In the genomic region with DNA sequence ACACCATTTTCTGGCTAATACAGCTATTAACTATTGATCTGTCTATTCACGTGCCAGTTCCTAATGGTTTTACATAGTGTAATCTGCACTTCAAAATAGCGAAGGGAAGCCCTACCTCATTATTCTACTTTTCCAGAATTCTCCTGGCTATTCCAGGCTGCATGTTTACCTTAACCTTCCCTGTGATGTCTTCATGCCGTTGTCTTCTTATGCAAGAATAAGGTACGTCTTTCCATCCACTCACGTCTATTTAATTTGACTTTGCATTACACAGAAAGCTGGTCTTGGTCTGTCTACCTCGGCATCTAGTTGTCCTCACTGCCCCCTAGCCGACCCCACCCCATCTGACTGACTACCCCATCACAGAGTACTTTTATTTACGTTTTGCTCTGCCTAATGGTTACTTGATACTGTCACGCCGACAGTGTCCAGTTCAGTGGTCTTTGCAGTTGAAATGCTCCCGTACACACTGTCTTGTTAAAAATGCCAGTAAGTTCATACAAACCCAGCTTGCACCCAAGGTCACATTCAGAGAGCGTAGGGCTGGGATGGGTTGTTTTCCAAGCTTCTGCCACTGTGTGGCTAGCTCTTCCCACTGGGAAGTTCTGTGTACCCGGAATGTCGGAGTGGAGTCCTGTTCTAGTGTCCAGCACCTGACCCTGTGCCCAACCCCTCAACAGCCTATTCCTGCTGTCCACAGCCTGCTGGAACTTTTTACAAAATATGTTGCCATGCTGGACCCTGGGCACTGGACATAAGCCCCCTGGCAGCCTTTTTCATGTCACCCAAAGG, we compare ENCODE assay signal across 1 cellular context.
TF ChIP-seq lines count a peak whose summit lies in the region.

No MANE protein-coding gene starts in this region.

TF ChIP-seq in WTC11, 78 proteins besides CTCF, POLR2A, EP300 and RAD21 (continued from another document):
- TF ChIP-seq KAT7 (CRISPR knock-in tag; IDR thresholded peaks at IDR 0.05; ENCODE audit: borderline replicate concordance): no peak
- TF ChIP-seq FOXP1 (CRISPR knock-in tag; IDR thresholded peaks at IDR 0.05; ENCODE audit: borderline replicate concordance): no peak
- TF ChIP-seq TP53 (CRISPR knock-in tag; IDR thresholded peaks at IDR 0.05): no peak
- no peak for TF ChIP-seq ZNF263 (CRISPR knock-in tag; IDR thresholded peaks at IDR 0.05; ENCODE audit: low read depth)
- TF ChIP-seq MYBL2 (CRISPR knock-in tag; IDR thresholded peaks at IDR 0.05): no peak
- TF ChIP-seq, protein P1, sequence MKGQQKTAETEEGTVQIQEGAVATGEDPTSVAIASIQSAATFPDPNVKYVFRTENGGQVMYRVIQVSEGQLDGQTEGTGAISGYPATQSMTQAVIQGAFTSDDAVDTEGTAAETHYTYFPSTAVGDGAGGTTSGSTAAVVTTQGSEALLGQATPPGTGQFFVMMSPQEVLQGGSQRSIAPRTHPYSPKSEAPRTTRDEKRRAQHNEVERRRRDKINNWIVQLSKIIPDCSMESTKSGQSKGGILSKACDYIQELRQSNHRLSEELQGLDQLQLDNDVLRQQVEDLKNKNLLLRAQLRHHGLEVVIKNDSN (CRISPR knock-in tag; IDR thresholded peaks at IDR 0.05): no peak
- no peak for TF ChIP-seq FOXK1 (CRISPR knock-in tag; IDR thresholded peaks at IDR 0.05)
- TF ChIP-seq IRF2 (CRISPR knock-in tag; IDR thresholded peaks at IDR 0.05; ENCODE audit: borderline replicate concordance, low read depth): no peak
- no peak for TF ChIP-seq NFE2L1 (CRISPR knock-in tag; IDR thresholded peaks at IDR 0.05)
- TF ChIP-seq, protein P2, sequence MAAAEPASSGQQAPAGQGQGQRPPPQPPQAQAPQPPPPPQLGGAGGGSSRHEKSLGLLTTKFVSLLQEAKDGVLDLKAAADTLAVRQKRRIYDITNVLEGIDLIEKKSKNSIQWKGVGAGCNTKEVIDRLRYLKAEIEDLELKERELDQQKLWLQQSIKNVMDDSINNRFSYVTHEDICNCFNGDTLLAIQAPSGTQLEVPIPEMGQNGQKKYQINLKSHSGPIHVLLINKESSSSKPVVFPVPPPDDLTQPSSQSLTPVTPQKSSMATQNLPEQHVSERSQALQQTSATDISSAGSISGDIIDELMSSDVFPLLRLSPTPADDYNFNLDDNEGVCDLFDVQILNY (CRISPR knock-in tag; IDR thresholded peaks at IDR 0.05): no peak
- TF ChIP-seq, protein P3, sequence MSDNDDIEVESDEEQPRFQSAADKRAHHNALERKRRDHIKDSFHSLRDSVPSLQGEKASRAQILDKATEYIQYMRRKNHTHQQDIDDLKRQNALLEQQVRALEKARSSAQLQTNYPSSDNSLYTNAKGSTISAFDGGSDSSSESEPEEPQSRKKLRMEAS (CRISPR knock-in tag; IDR thresholded peaks at IDR 0.05): no peak
- TF ChIP-seq SMAD3 (CRISPR knock-in tag; IDR thresholded peaks at IDR 0.05; ENCODE audit: borderline replicate concordance): no peak
- no peak for TF ChIP-seq JUN (CRISPR knock-in tag; IDR thresholded peaks at IDR 0.05)
- TF ChIP-seq, protein P4, sequence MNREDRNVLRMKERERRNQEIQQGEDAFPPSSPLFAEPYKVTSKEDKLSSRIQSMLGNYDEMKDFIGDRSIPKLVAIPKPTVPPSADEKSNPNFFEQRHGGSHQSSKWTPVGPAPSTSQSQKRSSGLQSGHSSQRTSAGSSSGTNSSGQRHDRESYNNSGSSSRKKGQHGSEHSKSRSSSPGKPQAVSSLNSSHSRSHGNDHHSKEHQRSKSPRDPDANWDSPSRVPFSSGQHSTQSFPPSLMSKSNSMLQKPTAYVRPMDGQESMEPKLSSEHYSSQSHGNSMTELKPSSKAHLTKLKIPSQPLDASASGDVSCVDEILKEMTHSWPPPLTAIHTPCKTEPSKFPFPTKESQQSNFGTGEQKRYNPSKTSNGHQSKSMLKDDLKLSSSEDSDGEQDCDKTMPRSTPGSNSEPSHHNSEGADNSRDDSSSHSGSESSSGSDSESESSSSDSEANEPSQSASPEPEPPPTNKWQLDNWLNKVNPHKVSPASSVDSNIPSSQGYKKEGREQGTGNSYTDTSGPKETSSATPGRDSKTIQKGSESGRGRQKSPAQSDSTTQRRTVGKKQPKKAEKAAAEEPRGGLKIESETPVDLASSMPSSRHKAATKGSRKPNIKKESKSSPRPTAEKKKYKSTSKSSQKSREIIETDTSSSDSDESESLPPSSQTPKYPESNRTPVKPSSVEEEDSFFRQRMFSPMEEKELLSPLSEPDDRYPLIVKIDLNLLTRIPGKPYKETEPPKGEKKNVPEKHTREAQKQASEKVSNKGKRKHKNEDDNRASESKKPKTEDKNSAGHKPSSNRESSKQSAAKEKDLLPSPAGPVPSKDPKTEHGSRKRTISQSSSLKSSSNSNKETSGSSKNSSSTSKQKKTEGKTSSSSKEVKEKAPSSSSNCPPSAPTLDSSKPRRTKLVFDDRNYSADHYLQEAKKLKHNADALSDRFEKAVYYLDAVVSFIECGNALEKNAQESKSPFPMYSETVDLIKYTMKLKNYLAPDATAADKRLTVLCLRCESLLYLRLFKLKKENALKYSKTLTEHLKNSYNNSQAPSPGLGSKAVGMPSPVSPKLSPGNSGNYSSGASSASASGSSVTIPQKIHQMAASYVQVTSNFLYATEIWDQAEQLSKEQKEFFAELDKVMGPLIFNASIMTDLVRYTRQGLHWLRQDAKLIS (CRISPR knock-in tag; IDR thresholded peaks at IDR 0.05; ENCODE audit: borderline replicate concordance): no peak
- no peak for TF ChIP-seq SMAD4 (CRISPR knock-in tag; IDR thresholded peaks at IDR 0.05)
- no peak for TF ChIP-seq CREB1 (CRISPR knock-in tag; IDR thresholded peaks at IDR 0.05)
- TF ChIP-seq ZNF396 (CRISPR knock-in tag; IDR thresholded peaks at IDR 0.05; ENCODE audit: borderline replicate concordance): no peak
